In genomic region chr9:117430813-117431212, GRCh38 we compare ENCODE assay signal across 33 cellular contexts.
"Had no signal": no experiment of that assay in that cellular context is flagged by ENCODE, and none has a peak within 500 bp of the region (broad histone marks: within the 10 kb centered on the region; RNA-seq: fewer than 3 reads in every experiment).

No MANE protein-coding gene starts in this region.

- H3K27me3 Mint-ChIP-seq: activated B cell treated with CpG ODN at 0.5 μM for 24 hours; effector memory CD8-positive, alpha-beta T cell; T-helper 17 cell had no signal

- DNase-seq: activated B cell treated with CpG ODN at 0.5 μM for 24 hours; activated CD4-positive, alpha-beta T cell treated with anti-CD3 and anti-CD28 coated beads for 48 hours; activated CD4-positive, alpha-beta T cell treated with anti-CD3 and anti-CD28 coated beads, Interleukin-2, amount 50 U/mL, for 1 hour; activated CD4-positive, alpha-beta T cell treated with anti-CD3 and anti-CD28 coated beads, Interleukin-2, amount 50 U/mL, for 48 hours; activated CD8-positive, alpha-beta memory T cell treated with anti-CD3 and anti-CD28 coated beads for 24 hours; activated CD8-positive, alpha-beta T cell treated with anti-CD3 and anti-CD28 coated beads for 36 hours; activated effector memory CD4-positive, alpha-beta T cell treated with Interleukin-2 at 50 U/mL for 16 hours; activated gamma-delta T cell treated with Interleukin-2 at 50 U/mL for 16 hours; activated naive CD4-positive, alpha-beta T cell treated with anti-CD3 and anti-CD28 coated beads, Interleukin-2, amount 50 U/mL, for 16 hours; activated naive CD4-positive, alpha-beta T cell treated with Interleukin-2 at 50 U/mL for 16 hours; activated T-cell treated with anti-CD3 and anti-CD28 coated beads, Interleukin-2, amount 50 U/mL, for 4 hours; amniotic stem cell; anterior cingulate cortex; brain microvascular endothelial cell; cortex of kidney; dermis blood vessel endothelial cell; effector CD4-positive, alpha-beta T cell; effector memory CD8-positive, alpha-beta T cell; erythroblast; foreskin keratinocyte; gastrocnemius medialis; head of caudate nucleus; T-helper 17 cell; T1000; WERI-Rb-1 had no signal

- H3K27me3 ChIP-seq: brain microvascular endothelial cell, foreskin keratinocyte, gastrocnemius medialis had no signal

- ATAC-seq: activated CD4-positive, CD25-positive, alpha-beta regulatory T cell treated with anti-CD3 and anti-CD28 coated beads, Interleukin-2, amount 50 U/mL, for 24 hours; activated CD8-positive, alpha-beta T cell treated with anti-CD3 and anti-CD28 coated beads for 36 hours; activated T-cell treated with anti-CD3 and anti-CD28 coated beads, Interleukin-2, amount 50 U/mL, for 4 hours; activated T-helper 17 cell treated with anti-CD3 and anti-CD28 coated beads, Interleukin-2, amount 50 U/mL, for 72 hours; effector memory CD8-positive, alpha-beta T cell; foreskin keratinocyte; gastrocnemius medialis; T-helper 17 cell had no signal

- H3K9me3 Mint-ChIP-seq: activated B cell treated with CpG ODN at 0.5 μM for 24 hours had no signal

- H3K4me1 ChIP-seq: esophagus muscularis mucosa had no signal

- H3K4me3 Mint-ChIP-seq: activated B cell treated with CpG ODN at 0.5 μM for 24 hours; activated CD8-positive, alpha-beta T cell treated with anti-CD3 and anti-CD28 coated beads for 36 hours; activated naive CD8-positive, alpha-beta T cell; activated T-cell treated with anti-CD3 and anti-CD28 coated beads, Interleukin-2, amount 50 U/mL, for 4 hours; activated T-helper 17 cell treated with anti-CD3 and anti-CD28 coated beads, Interleukin-2, amount 50 U/mL, for 72 hours; effector memory CD8-positive, alpha-beta T cell; T-helper 17 cell; T-helper 2 cell treated with Interferon-gamma antibody and Interleukin-4, amounts not matched to agents 5 μg/mL and 100 μg/mL, for 36 hours had no signal

- H3K36me3 ChIP-seq: brain microvascular endothelial cell, esophagus muscularis mucosa, gastrocnemius medialis, WERI-Rb-1 had no signal

- H3K4me3 ChIP-seq: esophagus muscularis mucosa, gastrocnemius medialis had no signal

- H3K27ac Mint-ChIP-seq: activated B cell treated with CpG ODN at 0.5 μM for 24 hours; activated CD8-positive, alpha-beta T cell treated with anti-CD3 and anti-CD28 coated beads for 36 hours; activated naive CD8-positive, alpha-beta T cell; activated T-helper 17 cell treated with anti-CD3 and anti-CD28 coated beads, Interleukin-2, amount 50 U/mL, for 72 hours; effector memory CD8-positive, alpha-beta T cell; T-helper 17 cell; T-helper 2 cell treated with Interferon-gamma antibody and Interleukin-4, amounts not matched to agents 5 μg/mL and 100 μg/mL, for 36 hours had no signal

- FAIRE-seq: astrocyte, bronchial epithelial cell, colon had no signal

- H3K4me1 Mint-ChIP-seq: activated B cell treated with CpG ODN at 0.5 μM for 24 hours; activated T-helper 17 cell treated with anti-CD3 and anti-CD28 coated beads, Interleukin-2, amount 50 U/mL, for 72 hours; T-helper 17 cell had no signal

- H3K36me3 Mint-ChIP-seq: activated naive CD8-positive, alpha-beta T cell had no signal

- H3K27ac ChIP-seq: brain microvascular endothelial cell, esophagus muscularis mucosa, foreskin keratinocyte, gastrocnemius medialis, WERI-Rb-1 had no signal

- H3K9me3 ChIP-seq: esophagus muscularis mucosa, gastrocnemius medialis had no signal
